In genomic region chrX:123859409-123859827, GRCh38 we compare ENCODE assay signal across 8 cellular contexts. TPM values are rescaled to one million over a fixed set of nuclear protein-coding genes. Genes with fewer than 3 reads are reported as not detected.
DNase-seq lines count a peak whose midpoint lies in the region; ATAC-seq, FAIRE-seq and TF ChIP-seq lines count a peak whose summit lies in the region.

No MANE protein-coding gene starts in this region.

- no peaks in the 10 kb centered on the region for H3K9me3 ChIP-seq in left ventricle myocardium inferior (replicated peaks)
- H3K9me3 ChIP-seq in psoas muscle: no peaks in the 10 kb centered on the region

- POLR2A ChIA-PET in activated naive CD8-positive, alpha-beta T cell treated with anti-CD3 and anti-CD28 coated beads, Interleukin-2, amount 10 ng/mL, durations not matched to agents 7 days and 5 days (lab: Charles Lee): no interaction called here

- ATAC-seq in HG02884 (IDR thresholded peaks at IDR 0.05; ENCODE audit: unreplicated experiment) (peak; percentile 27), psoas muscle (peak; percentile 64 to 78 (median 68)), GM21528 (IDR thresholded peaks at IDR 0.05; ENCODE audit: low FRiP score, unreplicated experiment) (no peak)
- no peak for ATAC-seq in activated naive CD8-positive, alpha-beta T cell treated with anti-CD3 and anti-CD28 coated beads, Interleukin-2, amount 10 ng/mL, durations not matched to agents 7 days and 5 days (ENCODE audit: low read depth)

- H3K4me3 Mint-ChIP-seq in activated naive CD8-positive, alpha-beta T cell treated with anti-CD3 and anti-CD28 coated beads, Interleukin-2, amount 10 ng/mL, durations not matched to agents 7 days and 5 days: peak overlapping the region; percentile 92

- H3K36me3 ChIP-seq in left ventricle myocardium inferior (no peaks in the 10 kb centered on the region), psoas muscle (ENCODE audit: insufficient read depth in 1 of 2, low read depth in 1 of 2) (no peaks in the 10 kb centered on the region)

- 0 to 30% (median 1%) methylated on average over 13 of the region's 13 CpGs for WGBS in psoas muscle, 3 donors

- no peaks in the 10 kb centered on the region for H3K9me3 Mint-ChIP-seq in activated naive CD8-positive, alpha-beta T cell treated with anti-CD3 and anti-CD28 coated beads, Interleukin-2, amount 10 ng/mL, durations not matched to agents 7 days and 5 days

- peak; percentile 67 for FAIRE-seq in GM12892 (lab: Jason Lieb, UNC)

- H3K4me1 ChIP-seq in left ventricle myocardium inferior (peaks cover 12% of the 10 kb centered on the region), psoas muscle (no peaks in the 10 kb centered on the region)

- H3K27ac Mint-ChIP-seq in activated naive CD8-positive, alpha-beta T cell treated with anti-CD3 and anti-CD28 coated beads, Interleukin-2, amount 10 ng/mL, durations not matched to agents 7 days and 5 days: peak overlapping the region; percentile 93

- no peak for DNase-seq in GM12892 (ENCODE audit: insufficient read length)
- peak; percentile 92 for DNase-seq in NCI-H2227 (lab: John Stamatoyannopoulos, UW; ENCODE audit: unreplicated experiment)
- no peak for DNase-seq in activated naive CD8-positive, alpha-beta T cell treated with anti-CD3 and anti-CD28 coated beads, Interleukin-2, amount 10 ng/mL, durations not matched to agents 7 days and 5 days
- DNase-seq in left ventricle myocardium inferior: peak; percentile 71
- DNase-seq in psoas muscle: no peak
- no peak for DNase-seq in posterior vena cava (ENCODE audit: low spot score)

- no peaks in the 10 kb centered on the region for H3K36me3 Mint-ChIP-seq in activated naive CD8-positive, alpha-beta T cell treated with anti-CD3 and anti-CD28 coated beads, Interleukin-2, amount 10 ng/mL, durations not matched to agents 7 days and 5 days

- peaks cover 5% of the 10 kb centered on the region for H3K4me1 Mint-ChIP-seq in activated naive CD8-positive, alpha-beta T cell treated with anti-CD3 and anti-CD28 coated beads, Interleukin-2, amount 10 ng/mL, durations not matched to agents 7 days and 5 days

- peaks cover 2% of the 10 kb centered on the region for H3K27me3 Mint-ChIP-seq in activated naive CD8-positive, alpha-beta T cell treated with anti-CD3 and anti-CD28 coated beads, Interleukin-2, amount 10 ng/mL, durations not matched to agents 7 days and 5 days

- no peaks in the 10 kb centered on the region for H3K27me3 ChIP-seq in left ventricle myocardium inferior (ENCODE audit: low read depth)
- H3K27me3 ChIP-seq in psoas muscle (ENCODE audit: insufficient read depth in 3 of 3, low read length in 2 of 3): no peaks in the 10 kb centered on the region

- H3K27ac ChIP-seq in left ventricle myocardium inferior (replicated peaks): peak overlapping the region; percentile 97
- H3K27ac ChIP-seq in psoas muscle: peak overlapping the region; percentile 96

- TF ChIP-seq CTCF in left ventricle myocardium inferior (IDR thresholded peaks at IDR 0.05; ENCODE audit: borderline replicate concordance): no peak
- TF ChIP-seq CTCF in psoas muscle (IDR thresholded peaks at IDR 0.05): no peak

- TF ChIP-seq POLR2A in GM12892 (IDR thresholded peaks at IDR 0.05; ENCODE audit: low read depth, low read length): no peak

- intact Hi-C loops in left ventricle myocardium inferior (cut with micrococcal nuclease) (no loop called here), psoas muscle (cut with DNase I) (no loop called here), posterior vena cava (cut with DNase I) (no loop called here)

- H3K4me3 ChIP-seq in left ventricle myocardium inferior (peak overlapping the region; percentile 79), psoas muscle (peak overlapping the region; percentile 69)

RNA-seq across cellular contexts. Expression of gene XIAP, which starts 0.4 kb away (rescaled TPM):
- polyA plus RNA-seq in GM12892 (2012; ENCODE audit: missing spikeins): 8.6 TPM
- 10 to 100 TPM; 35.5 to 46.4 TPM for total RNA-seq in activated naive CD8-positive, alpha-beta T cell treated with anti-CD3 and anti-CD28 coated beads, Interleukin-2, amount 10 ng/mL, durations not matched to agents 7 days and 5 days
- total RNA-seq in left ventricle myocardium inferior (24.9 TPM), psoas muscle (10 to 100 TPM; 34.8 to 40.1 (median 37.6) TPM), posterior vena cava (10 to 100 TPM; 38.2 to 41.4 TPM)
- polyA plus RNA-seq in psoas muscle: 10 to 100 TPM in 2 of 3 donors, 1 to 10 TPM in 1; 7.5 to 27.9 (median 13.7) TPM

Comparison
In these comparisons a context has a peak if more than half of its experiments do, and no peak if none do; other contexts are left out.
1. DNase-seq: peak in NCI-H2227 (single experiment) and left ventricle myocardium inferior (single experiment); none in GM12892 (single experiment), activated naive CD8-positive, alpha-beta T cell treated with anti-CD3 and anti-CD28 coated beads, Interleukin-2, amount 10 ng/mL, durations not matched to agents 7 days and 5 days (single experiment), psoas muscle (0 of 2) and posterior vena cava (single experiment).
2. ATAC-seq: peak in HG02884 (single experiment) and psoas muscle (4 of 4); none in activated naive CD8-positive, alpha-beta T cell treated with anti-CD3 and anti-CD28 coated beads, Interleukin-2, amount 10 ng/mL, durations not matched to agents 7 days and 5 days (single experiment) and GM21528 (single experiment).